ENCODE assay signal across 1 cellular context in the genomic region with DNA sequence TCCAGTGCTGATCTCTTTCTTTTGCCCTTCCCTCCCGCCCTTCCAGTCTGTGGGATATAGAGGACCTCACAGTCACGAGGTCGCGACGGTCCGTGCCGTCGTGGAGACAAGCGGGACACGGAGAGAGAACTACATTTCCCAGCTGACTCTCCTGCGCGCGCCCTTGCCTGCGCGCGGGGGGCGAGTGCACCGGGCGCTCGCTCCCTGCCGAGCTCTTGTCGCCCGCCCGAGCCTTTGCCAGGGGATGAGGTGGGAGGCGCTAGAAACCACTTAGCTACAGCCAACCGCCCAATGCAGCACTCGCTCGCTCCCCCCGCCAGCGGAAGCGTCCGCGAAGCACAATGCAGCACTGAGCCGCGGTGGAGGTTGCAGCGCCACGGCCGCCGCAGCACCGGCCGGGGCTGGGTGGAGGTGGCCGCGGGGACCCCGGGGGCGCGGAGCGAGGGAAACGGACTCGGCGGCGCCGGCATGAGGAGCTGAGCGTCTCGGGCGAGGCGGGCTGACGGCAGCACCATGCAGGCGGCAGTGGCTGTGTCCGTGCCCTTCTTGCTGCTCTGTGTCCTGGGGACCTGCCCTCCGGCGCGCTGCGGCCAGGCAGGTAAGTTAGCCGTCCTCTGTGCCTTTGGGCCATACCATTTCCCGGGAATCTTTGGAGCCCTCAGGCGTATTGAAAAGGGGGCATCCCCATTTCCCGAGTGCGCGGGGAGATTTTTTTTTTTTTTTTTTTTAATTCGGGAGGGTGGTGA.
A peak's percentile ranks its signal among the peaks of the same experiment; 100 is the strongest.
TF ChIP-seq lines count a peak whose summit lies in the region.

TSS of gene ADAM22 (plus strand) at position 299 of the 746 bp plus-strand sequence. CDS start at position 514, 215 bp downstream.

TF ChIP-seq in GM23338, 12 proteins besides CTCF, POLR2A, EP300 and RAD21 (continued from another document):
- TF ChIP-seq, protein P1, sequence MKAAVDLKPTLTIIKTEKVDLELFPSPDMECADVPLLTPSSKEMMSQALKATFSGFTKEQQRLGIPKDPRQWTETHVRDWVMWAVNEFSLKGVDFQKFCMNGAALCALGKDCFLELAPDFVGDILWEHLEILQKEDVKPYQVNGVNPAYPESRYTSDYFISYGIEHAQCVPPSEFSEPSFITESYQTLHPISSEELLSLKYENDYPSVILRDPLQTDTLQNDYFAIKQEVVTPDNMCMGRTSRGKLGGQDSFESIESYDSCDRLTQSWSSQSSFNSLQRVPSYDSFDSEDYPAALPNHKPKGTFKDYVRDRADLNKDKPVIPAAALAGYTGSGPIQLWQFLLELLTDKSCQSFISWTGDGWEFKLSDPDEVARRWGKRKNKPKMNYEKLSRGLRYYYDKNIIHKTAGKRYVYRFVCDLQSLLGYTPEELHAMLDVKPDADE (IDR thresholded peaks at IDR 0.05): peak; percentile 84
